Comparison of ENCODE assay signal across 1 cellular context in the genomic region with DNA sequence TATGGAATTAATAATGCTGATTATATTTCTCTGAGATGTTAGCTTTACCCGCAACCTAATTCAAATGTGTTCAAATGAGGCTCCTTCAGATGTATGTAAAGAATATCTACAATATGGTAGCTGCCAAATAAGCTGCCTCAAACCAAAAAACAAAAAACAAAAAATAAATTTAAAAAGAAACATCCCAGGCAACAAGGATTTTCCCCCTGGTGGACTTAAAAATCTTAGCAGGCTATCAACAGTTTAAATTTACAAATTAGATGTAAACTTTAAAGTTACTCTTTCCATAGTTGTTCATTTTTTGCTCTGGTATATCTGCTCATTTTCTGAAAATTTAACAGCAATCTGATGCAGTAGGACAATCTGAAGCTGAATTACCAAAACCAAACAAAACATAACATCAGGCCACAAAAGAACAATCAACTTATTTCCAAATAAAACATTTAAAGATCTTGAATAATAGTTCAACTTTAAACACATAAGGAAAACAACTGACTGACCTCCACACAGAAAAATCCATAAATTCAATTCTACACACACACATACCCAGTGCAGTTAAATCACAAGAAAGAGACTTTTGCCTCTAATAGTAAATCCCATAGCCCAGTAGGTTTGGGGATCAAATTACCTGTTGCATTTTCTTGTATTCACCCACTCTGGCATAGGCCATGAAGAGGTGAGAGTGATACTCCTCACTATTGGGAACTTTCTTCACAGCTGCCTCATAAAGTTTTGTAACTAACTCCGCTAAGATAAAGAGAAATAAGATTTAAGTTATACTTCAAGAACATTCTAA.
TF ChIP-seq lines count a peak whose summit lies in the region.

No MANE protein-coding gene starts in this region.

TF ChIP-seq in endothelial cell of umbilical vein, 7 proteins besides CTCF, POLR2A, EP300 and RAD21:
- no peak for TF ChIP-seq MYC (IDR thresholded peaks at IDR 0.05; ENCODE audit: low read depth, low read length)
- TF ChIP-seq, protein P1, sequence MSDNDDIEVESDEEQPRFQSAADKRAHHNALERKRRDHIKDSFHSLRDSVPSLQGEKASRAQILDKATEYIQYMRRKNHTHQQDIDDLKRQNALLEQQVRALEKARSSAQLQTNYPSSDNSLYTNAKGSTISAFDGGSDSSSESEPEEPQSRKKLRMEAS (IDR thresholded peaks at IDR 0.05; ENCODE audit: insufficient read depth, insufficient read length) = no peak
- no peak for TF ChIP-seq JUN (IDR thresholded peaks at IDR 0.05; ENCODE audit: borderline replicate concordance, insufficient read depth, insufficient read length, low read depth)
- no peak for TF ChIP-seq GATA2 (IDR thresholded peaks at IDR 0.05; ENCODE audit: insufficient read depth, insufficient read length, low read depth, low read length)
- TF ChIP-seq POLR2AphosphoS5 (IDR thresholded peaks at IDR 0.05; ENCODE audit: insufficient read depth, low read depth, low read length) = no peak
- no peak for TF ChIP-seq FOS (IDR thresholded peaks at IDR 0.05; ENCODE audit: borderline replicate concordance, insufficient read depth, low read length)
- no peak for TF ChIP-seq EZH2 (IDR thresholded peaks at IDR 0.05; ENCODE audit: borderline replicate concordance, low read depth, low read length, severe bottlenecking)
